In the genomic region with DNA sequence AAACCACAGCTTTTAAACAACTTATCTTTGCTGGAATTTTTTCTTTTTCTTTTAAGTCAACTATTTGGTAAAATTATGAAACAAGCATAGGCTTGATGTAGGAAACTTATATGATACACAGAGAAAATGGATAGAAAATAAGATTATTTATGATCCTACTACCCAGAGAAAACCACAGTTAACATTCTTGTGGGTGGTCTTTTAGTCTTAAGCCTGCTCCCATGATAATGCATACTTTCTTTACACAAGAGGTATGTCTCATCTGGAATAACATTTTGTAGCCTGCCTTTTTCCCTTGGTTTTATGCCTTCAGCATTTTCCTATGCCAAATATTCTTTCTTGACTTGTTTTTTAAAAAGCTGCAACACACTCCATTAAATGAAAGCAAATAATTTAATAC, we compare ENCODE assay signal across 18 cellular contexts. TPM values are rescaled to one million over a fixed set of nuclear protein-coding genes. Genes with fewer than 3 reads are reported as not detected.
DNase-seq lines count a peak whose midpoint lies in the region; ATAC-seq and TF ChIP-seq lines count a peak whose summit lies in the region.
"Had no signal": no experiment of that assay in that cellular context is flagged by ENCODE, and none has a peak within 500 bp of the region (broad histone marks: within the 10 kb centered on the region; RNA-seq: fewer than 3 reads in every experiment).

No MANE protein-coding gene starts in this region.

- peaks cover 38% of the 10 kb centered on the region for H3K4me1 ChIP-seq in GM23248 (ENCODE audit: insufficient read depth)
- H3K4me1 ChIP-seq in SJSA1 (replicated peaks), result peaks cover 42% of the 10 kb centered on the region
- H3K4me1 ChIP-seq in smooth muscle cell (ENCODE audit: low read depth), result no peaks in the 10 kb centered on the region
- H3K4me1 ChIP-seq: BLaER1 had no signal

- H3K4me3 ChIP-seq in GM23248, result no peak overlapping the region
- H3K4me3 ChIP-seq in SJSA1, result no peak overlapping the region
- H3K4me3 ChIP-seq in fibroblast of villous mesenchyme (ENCODE audit: low read depth, low read length), result no peak overlapping the region
- H3K4me3 ChIP-seq in smooth muscle cell, result no peak overlapping the region
- H3K4me3 ChIP-seq: BLaER1, K562 had no signal

- H3F3A ChIP-seq in GM23248 (ENCODE audit: insufficient read depth) (peaks cover 17% of the 10 kb centered on the region), smooth muscle cell (ENCODE audit: low read depth) (peaks cover 3% of the 10 kb centered on the region)

- H3K9me2 ChIP-seq in GM23248 (ENCODE audit: insufficient read depth), result no peaks in the 10 kb centered on the region

- TF ChIP-seq CTCF in fibroblast of villous mesenchyme (IDR thresholded peaks at IDR 0.05; ENCODE audit: insufficient read depth, low read depth, low read length), result no peak
- TF ChIP-seq CTCF in smooth muscle cell (IDR thresholded peaks at IDR 0.05; ENCODE audit: borderline replicate concordance, insufficient read depth, poor library complexity, severe bottlenecking), result no peak

- H3K4me2 ChIP-seq in GM23248 (ENCODE audit: unreplicated experiment), result peak overlapping the region; percentile 74
- peak overlapping the region; percentile 28 for H3K4me2 ChIP-seq in smooth muscle cell
- H3K4me2 ChIP-seq: BLaER1 had no signal

- H2AFZ ChIP-seq in GM23248 (no peak overlapping the region), smooth muscle cell (ENCODE audit: low read depth) (no peak overlapping the region)

- no peak for ATAC-seq in GM18873 (IDR thresholded peaks at IDR 0.05; ENCODE audit: low FRiP score, unreplicated experiment)
- ATAC-seq: HCT116, K562 had no signal

- DNase-seq in GM23248 (no peak), SJSA1 (ENCODE audit: low read depth in 1 of 2, low spot score in 2 of 2) (peak; percentile 7 to 34), fibroblast of villous mesenchyme (ENCODE audit: low read depth) (peak; percentile 23), smooth muscle cell (lab: John Stamatoyannopoulos, UW; ENCODE audit: unreplicated experiment) (no peak), DMS53 (lab: John Stamatoyannopoulos, UW) (no peak), OCI-M1 (lab: John Stamatoyannopoulos, UW) (no peak)
- DNase-seq: Calu3; CD4-positive, alpha-beta memory T cell; DND-41; GOT3; H7; IMR-90 had no signal

- H3K9me3 ChIP-seq in GM23248 (ENCODE audit: low read depth), result no peaks in the 10 kb centered on the region
- peaks cover 8% of the 10 kb centered on the region; the same call in 1 of the 2 replicates for H3K9me3 ChIP-seq in SJSA1 (replicated peaks)
- H3K9me3 ChIP-seq in smooth muscle cell (replicated peaks; ENCODE audit: low read depth), result no peaks in the 10 kb centered on the region
- H3K9me3 ChIP-seq: BLaER1 had no signal

- H4K20me1 ChIP-seq in GM23248 (ENCODE audit: insufficient read depth) (no peaks in the 10 kb centered on the region), smooth muscle cell (ENCODE audit: low read depth) (no peaks in the 10 kb centered on the region)
- H4K20me1 ChIP-seq: BLaER1 had no signal

- H3K27ac ChIP-seq in GM23248, result peak overlapping the region; percentile 78
- H3K27ac ChIP-seq in SJSA1, result peak overlapping the region; percentile 79
- H3K27ac ChIP-seq in smooth muscle cell (ENCODE audit: low read depth), result peak overlapping the region; percentile 88
- H3K27ac ChIP-seq: BLaER1 had no signal

- H3K27me3 ChIP-seq in GM23248 (replicated peaks; ENCODE audit: insufficient read depth), result no peaks in the 10 kb centered on the region
- no peaks in the 10 kb centered on the region for H3K27me3 ChIP-seq in SJSA1 (replicated peaks)
- H3K27me3 ChIP-seq in smooth muscle cell (ENCODE audit: low read depth), result no peaks in the 10 kb centered on the region
- H3K27me3 ChIP-seq: BLaER1 had no signal

- H3K79me2 ChIP-seq in GM23248 (ENCODE audit: insufficient read depth) (peaks cover 64% of the 10 kb centered on the region), smooth muscle cell (ENCODE audit: low read depth) (peaks cover 4% of the 10 kb centered on the region)

- H3K9ac ChIP-seq in GM23248 (peak overlapping the region; percentile 69; the same call in 1 of the 2 replicates), smooth muscle cell (ENCODE audit: low read depth) (no peak overlapping the region)
- H3K9ac ChIP-seq: BLaER1 had no signal

- in situ Hi-C loops in GM23248 (cut with MboI), result no loop called here

- H3K36me3 ChIP-seq in GM23248 (ENCODE audit: low read depth), result no peaks in the 10 kb centered on the region
- no peaks in the 10 kb centered on the region for H3K36me3 ChIP-seq in SJSA1
- no peaks in the 10 kb centered on the region for H3K36me3 ChIP-seq in smooth muscle cell (ENCODE audit: low read depth)
- H3K36me3 ChIP-seq: BLaER1 had no signal

RNA-seq across cellular contexts. Expression of a gene that starts 21.4 kb away (rescaled TPM):
- total RNA-seq in GM23248 (2014; rRNA removed; shearing (Covaris generic)), result 22.5 and 30.0 TPM in 2 replicates
- polyA plus RNA-seq in GM23248 (2016; fragmentation: Nextera tagmentation; extraction: Ambion mirVana), result 32.1 and 34.4 TPM in 2 replicates
- total RNA-seq in SJSA1 (2014; rRNA removed; shearing (Covaris generic)), result 12.5 and 13.8 TPM in 2 replicates
- 0.86 and 4.2 TPM in 2 replicates for total RNA-seq in fibroblast of villous mesenchyme
- 27.2 and 27.4 TPM in 2 replicates for total RNA-seq in smooth muscle cell
- 28.9 and 33.5 TPM in 2 replicates for polyA plus RNA-seq in smooth muscle cell
- total RNA-seq: Calu3; CD4-positive, alpha-beta memory T cell; G401; K562 had no signal
- polyA plus RNA-seq: CD14-positive monocyte; CD4-positive, alpha-beta memory T cell had no signal

Comparison
In these comparisons a context has a peak if more than half of its experiments do, and no peak if none do; other contexts are left out.
1. DNase-seq: peak in SJSA1 (2 of 2) and fibroblast of villous mesenchyme (single experiment); none in GM23248 (single experiment), smooth muscle cell (single experiment), DMS53 (single experiment) and OCI-M1 (single experiment).
2. Peak in every context shown above with its lines, with median percentiles within 50 percentile points of each other: H3K27ac ChIP-seq.